1 cellular context compared by ENCODE assay signal in the genomic region with DNA sequence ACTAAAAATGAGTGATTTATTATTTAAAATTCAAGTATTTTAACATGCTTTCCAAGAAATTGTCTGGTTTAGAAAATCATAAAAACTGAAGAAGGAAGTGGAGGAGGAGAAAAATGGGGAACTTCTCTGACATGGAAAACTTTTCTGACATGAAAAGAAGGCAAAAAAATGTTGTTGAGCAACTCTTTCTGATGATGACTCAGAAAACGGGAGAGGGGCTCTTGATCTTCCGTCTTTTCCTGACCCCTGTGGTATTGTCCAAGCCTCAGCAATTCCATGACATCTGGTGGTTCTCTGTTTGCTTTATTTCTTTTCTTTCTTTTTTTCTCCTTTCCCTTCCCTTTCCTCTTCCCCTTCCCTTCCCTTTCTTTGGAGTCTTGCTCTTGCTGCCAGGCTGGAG.
TF ChIP-seq lines count a peak whose summit lies in the region.

No MANE protein-coding gene starts in this region.

TF ChIP-seq in IMR-90, 13 proteins besides CTCF, POLR2A, EP300 and RAD21:
- TF ChIP-seq MAZ (IDR thresholded peaks at IDR 0.05; ENCODE audit: borderline replicate concordance, low read depth, low read length) (peak; percentile 47; the same call in 1 of the 2 replicates), MXI1 (IDR thresholded peaks at IDR 0.05; ENCODE audit: borderline replicate concordance, low read depth, low read length) (no peak), CEBPB (IDR thresholded peaks at IDR 0.05; ENCODE audit: low read depth, low read length) (peak; percentile 96), BHLHE40 (IDR thresholded peaks at IDR 0.05; ENCODE audit: low read depth, low read length) (0 out of 2 replicates have a peak, but pooled peaks have one; percentile 20), FOS (IDR thresholded peaks at IDR 0.05; ENCODE audit: low read depth, low read length) (peak; percentile 92), NFE2L2 (IDR thresholded peaks at IDR 0.05; ENCODE audit: low read depth, low read length) (peak; percentile 31; the same call in 1 of the 2 replicates), SMC3 (IDR thresholded peaks at IDR 0.05; ENCODE audit: low read depth, low read length) (no peak), RCOR1 (IDR thresholded peaks at IDR 0.05; ENCODE audit: insufficient replicate concordance, low read length) (peak; percentile 56)
- TF ChIP-seq, protein P1, sequence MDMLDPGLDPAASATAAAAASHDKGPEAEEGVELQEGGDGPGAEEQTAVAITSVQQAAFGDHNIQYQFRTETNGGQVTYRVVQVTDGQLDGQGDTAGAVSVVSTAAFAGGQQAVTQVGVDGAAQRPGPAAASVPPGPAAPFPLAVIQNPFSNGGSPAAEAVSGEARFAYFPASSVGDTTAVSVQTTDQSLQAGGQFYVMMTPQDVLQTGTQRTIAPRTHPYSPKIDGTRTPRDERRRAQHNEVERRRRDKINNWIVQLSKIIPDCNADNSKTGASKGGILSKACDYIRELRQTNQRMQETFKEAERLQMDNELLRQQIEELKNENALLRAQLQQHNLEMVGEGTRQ (IDR thresholded peaks at IDR 0.05; ENCODE audit: low read depth, low read length): no peak
